In the genomic region with DNA sequence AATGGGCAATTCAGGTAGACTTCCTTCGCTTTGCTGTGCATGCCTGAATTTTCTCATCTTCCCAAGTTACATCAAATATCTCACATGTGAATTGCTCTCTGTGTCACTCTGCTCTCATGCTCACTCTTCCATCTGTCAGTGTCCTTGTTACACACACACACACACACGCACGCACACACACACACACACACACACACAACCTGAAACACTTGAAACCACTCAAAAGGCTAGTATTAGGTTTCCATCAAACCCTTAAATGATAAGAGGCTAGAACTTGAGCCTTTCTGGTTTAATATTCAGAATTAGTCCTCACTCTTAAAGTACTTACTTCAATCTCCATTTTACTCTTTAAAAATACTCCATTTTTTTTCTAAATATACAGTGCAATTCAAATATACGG, we compare ENCODE assay signal across 22 cellular contexts.
"Had no signal": no experiment of that assay in that cellular context is flagged by ENCODE, and none has a peak within 500 bp of the region (broad histone marks: within the 10 kb centered on the region; RNA-seq: fewer than 3 reads in every experiment).

No MANE protein-coding gene starts in this region.

- H3K4me3 Mint-ChIP-seq: activated CD8-positive, alpha-beta memory T cell treated with anti-CD3 and anti-CD28 coated beads, Interleukin-2, amount 10 ng/mL, durations not matched to agents 7 days and 5 days; activated naive CD4-positive, alpha-beta T cell treated with anti-CD3 and anti-CD28 coated beads, Interleukin-2, amount 50 U/mL, for 24 hours; nephron progenitor cell had no signal

- H3K4me1 Mint-ChIP-seq: activated CD8-positive, alpha-beta memory T cell treated with anti-CD3 and anti-CD28 coated beads, Interleukin-2, amount 10 ng/mL, durations not matched to agents 7 days and 5 days; activated naive CD4-positive, alpha-beta T cell treated with anti-CD3 and anti-CD28 coated beads, Interleukin-2, amount 50 U/mL, for 24 hours had no signal

- H3K9me3 ChIP-seq: adrenal gland, gastroesophageal sphincter, lower lobe of right lung, transverse colon, vagina had no signal

- H3K4me3 ChIP-seq: adrenal gland, cardiac muscle cell, dorsolateral prefrontal cortex, gastroesophageal sphincter, lower lobe of right lung, skin epidermis, transverse colon, vagina had no signal

- H3K9me3 Mint-ChIP-seq: activated naive CD4-positive, alpha-beta T cell treated with anti-CD3 and anti-CD28 coated beads, Interleukin-2, amount 50 U/mL, for 24 hours had no signal

- H3K27me3 ChIP-seq: adrenal gland, cardiac muscle cell, dorsolateral prefrontal cortex, gastroesophageal sphincter, transverse colon, vagina had no signal

- H3K27ac Mint-ChIP-seq: activated CD8-positive, alpha-beta memory T cell treated with anti-CD3 and anti-CD28 coated beads, Interleukin-2, amount 10 ng/mL, durations not matched to agents 7 days and 5 days; activated naive CD4-positive, alpha-beta T cell treated with anti-CD3 and anti-CD28 coated beads, Interleukin-2, amount 50 U/mL, for 24 hours; nephron progenitor cell; progenitor cell of endocrine pancreas had no signal

- H3K36me3 ChIP-seq: adrenal gland, cardiac muscle cell, gastroesophageal sphincter, lower lobe of right lung, transverse colon, vagina had no signal

- H3K27me3 Mint-ChIP-seq: activated CD8-positive, alpha-beta memory T cell treated with anti-CD3 and anti-CD28 coated beads, Interleukin-2, amount 10 ng/mL, durations not matched to agents 7 days and 5 days had no signal

- ATAC-seq: activated CD8-positive, alpha-beta memory T cell treated with anti-CD3 and anti-CD28 coated beads, Interleukin-2, amount 10 ng/mL, durations not matched to agents 7 days and 5 days; gastroesophageal sphincter; left cardiac atrium; lower lobe of right lung; right cardiac atrium had no signal

- H3K27ac ChIP-seq: adrenal gland, cardiac muscle cell, dorsolateral prefrontal cortex, gastroesophageal sphincter, lower lobe of right lung, skin epidermis, transverse colon, vagina had no signal

- H3K4me1 ChIP-seq: adrenal gland, gastroesophageal sphincter, lower lobe of right lung, transverse colon, vagina had no signal

- DNase-seq: activated CD4-positive, alpha-beta T cell treated with anti-CD3 and anti-CD28 coated beads, Interleukin-2, amount 50 U/mL, for 48 hours; activated CD4-positive, CD25-positive, alpha-beta regulatory T cell treated with anti-CD3 and anti-CD28 coated beads, Interleukin-2, amount 50 U/mL, for 72 hours; activated CD8-positive, alpha-beta memory T cell treated with anti-CD3 and anti-CD28 coated beads, Interleukin-2, amount 10 ng/mL, durations not matched to agents 7 days and 5 days; activated effector memory CD4-positive, alpha-beta T cell treated with Interleukin-2 at 50 U/mL for 16 hours; activated T-cell treated with anti-CD3 and anti-CD28 coated beads, Interleukin-2, amount 50 U/mL, for 1 hour; adrenal gland; dorsolateral prefrontal cortex; erythroblast; left cardiac atrium; lower lobe of right lung; nephron progenitor cell; right cardiac atrium; stimulated activated CD4-positive, alpha-beta T cell treated with anti-CD3 and anti-CD28 coated beads, Interleukin-15, amount 100 ng/mL, for 24 hours; stimulated activated CD4-positive, alpha-beta T cell treated with anti-CD3 and anti-CD28 coated beads, Interleukin-4, amount 100 ng/mL, for 1 hour; stimulated activated naive CD4-positive, alpha-beta T cell; transverse colon had no signal

- H3K36me3 Mint-ChIP-seq: activated CD8-positive, alpha-beta memory T cell treated with anti-CD3 and anti-CD28 coated beads, Interleukin-2, amount 10 ng/mL, durations not matched to agents 7 days and 5 days; activated naive CD4-positive, alpha-beta T cell treated with anti-CD3 and anti-CD28 coated beads, Interleukin-2, amount 50 U/mL, for 24 hours had no signal
